In genomic region chr17:2562162-2562858, GRCh38 we compare ENCODE assay signal across 2 cellular contexts.
TF ChIP-seq lines count a peak whose summit lies in the region.

No MANE protein-coding gene starts in this region.

TF ChIP-seq in HEK293, 187 proteins besides CTCF, POLR2A, EP300 and RAD21:
- peak; percentile 31; the same call in 1 of the 2 replicates for TF ChIP-seq ZNF266 (tag by site-specific recombination; IDR thresholded peaks at IDR 0.05; ENCODE audit: low read depth)
- TF ChIP-seq ZEB2 (tag by site-specific recombination; IDR thresholded peaks at IDR 0.05), result no peak
- 0 out of 2 replicates have a peak, but pooled peaks have one; percentile 7 for TF ChIP-seq ZFP3 (tag by site-specific recombination; IDR thresholded peaks at IDR 0.05; ENCODE audit: low read depth)
- TF ChIP-seq PRDM1 (tag by site-specific recombination; IDR thresholded peaks at IDR 0.05), result peak; percentile 95
- TF ChIP-seq ZNF366 (tag by site-specific recombination; conservative IDR thresholded peaks at IDR 0.05), result peak; percentile 98
- TF ChIP-seq ZNF138 (tag by site-specific recombination; IDR thresholded peaks at IDR 0.05; ENCODE audit: borderline replicate concordance), result no peak
- no peak for TF ChIP-seq ZNF521 (tag by site-specific recombination; IDR thresholded peaks at IDR 0.05)

TF ChIP-seq in H1, 55 proteins besides CTCF, POLR2A, EP300 and RAD21:
- TF ChIP-seq YY1 (IDR thresholded peaks at IDR 0.05; ENCODE audit: low read depth, low read length), result no peak
- TF ChIP-seq JUND (IDR thresholded peaks at IDR 0.05; ENCODE audit: low read length), result no peak
- no peak for TF ChIP-seq KDM1A (IDR thresholded peaks at IDR 0.05; ENCODE audit: borderline replicate concordance, low read length)
- TF ChIP-seq POU5F1 (IDR thresholded peaks at IDR 0.05; ENCODE audit: low read depth, low read length), result no peak
- no peak for TF ChIP-seq SP1 (IDR thresholded peaks at IDR 0.05; ENCODE audit: low read depth, low read length)
- no peak for TF ChIP-seq FOSL1 (IDR thresholded peaks at IDR 0.05; ENCODE audit: insufficient read depth, low read depth, low read length)
- TF ChIP-seq CHD7 (IDR thresholded peaks at IDR 0.05; ENCODE audit: insufficient replicate concordance, low read length), result no peak
